Comparison of ENCODE assay signal across 8 cellular contexts in the genomic region with DNA sequence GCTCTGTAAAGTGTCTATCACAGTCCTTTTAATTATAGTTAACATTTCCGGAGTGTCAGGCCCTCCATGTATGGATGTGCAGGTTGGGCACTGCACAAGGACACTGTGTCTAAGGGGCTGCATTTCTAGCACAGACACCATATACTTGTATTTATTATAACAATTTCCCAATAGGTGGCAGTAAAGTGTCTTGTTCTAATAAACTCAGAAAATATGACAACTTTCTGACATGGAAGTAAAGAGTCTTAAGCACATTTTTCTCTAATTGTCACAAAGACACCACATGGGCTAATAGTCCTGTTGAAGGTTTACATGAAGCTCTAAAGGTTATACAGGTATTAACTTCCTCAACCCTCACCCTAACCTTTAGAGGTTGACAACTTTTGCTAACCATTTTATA.
DNase-seq lines count a peak whose midpoint lies in the region; ATAC-seq, FAIRE-seq and TF ChIP-seq lines count a peak whose summit lies in the region.

No MANE protein-coding gene starts in this region.

- FAIRE-seq in GM12878 (lab: Jason Lieb, UNC): peak; percentile 61

- RAD21 ChIA-PET in GM12878 (lab: Charles Lee; ENCODE audit: unreplicated experiment): no interaction called here

- no peaks in the 10 kb centered on the region for H3K36me3 Mint-ChIP-seq in neural crest cell (ENCODE audit: low read depth)

- H3K27ac ChIP-seq in GM12878 (ENCODE audit: control insufficient read depth, insufficient read depth): no peak overlapping the region

- intact Hi-C loops in GM12878 (cut with micrococcal nuclease; ENCODE audit: unreplicated experiment): no loop called here

- POLR2A ChIA-PET in GM12878 (lab: Charles Lee): no interaction called here

- 0% methylated on average over 1 of the region's 1 CpG for WGBS in GM12878 (ENCODE audit: insufficient coverage, insufficient replicate concordance, low lambda C conversion rate, missing lambda C conversion rate)

- SMC1A ChIA-PET in GM12878 (lab: Charles Lee; ENCODE audit: uncharacterized antibody, unreplicated experiment): no interaction called here

- CTCF ChIA-PET in GM12878 (lab: Yijun Ruan, JAX): interaction anchor here (0.8 to 1.4 kb wide), 4 partner anchors 186 to 540 kb away, joined by 3 to 5 read pairs (median 4); no protein-coding TSS in a partner anchor

- H3K79me2 ChIP-seq in GM12878 (ENCODE audit: control insufficient read depth, insufficient read depth, low read length): no peaks in the 10 kb centered on the region

- peaks cover 24% of the 10 kb centered on the region for H3K27me3 Mint-ChIP-seq in neural crest cell (ENCODE audit: low read depth)

- no peak overlapping the region for H3K4me3 ChIP-seq in GM12878

- no peak overlapping the region for H3K9ac ChIP-seq in GM12878 (ENCODE audit: control insufficient read depth, insufficient read depth, low read length)

- no peak overlapping the region for H3K27ac Mint-ChIP-seq in neural crest cell (ENCODE audit: unreplicated experiment)

- no peak overlapping the region for H3K4me3 Mint-ChIP-seq in neural crest cell

- ATAC-seq in GM12878: peak; percentile 61; the same call in 2 of the 3 replicates
- no peak for ATAC-seq in HG03135 (IDR thresholded peaks at IDR 0.05; ENCODE audit: unreplicated experiment)
- ATAC-seq in GM19455 (IDR thresholded peaks at IDR 0.05; ENCODE audit: unreplicated experiment): no peak
- no peak for ATAC-seq in GM21717 (IDR thresholded peaks at IDR 0.05; ENCODE audit: unreplicated experiment)

- peak; percentile 64 for DNase-seq in ELR (ENCODE audit: low read depth)
- peak; percentile 26 for DNase-seq in LoVo (ENCODE audit: low spot score)
- DNase-seq in GM12878 (ENCODE audit: low read depth, low spot score): no peak
- no peak for DNase-seq in neural crest cell (ENCODE audit: low read depth, low spot score)
- DNase-seq in activated CD4-positive, CD25-positive, alpha-beta regulatory T cell (lab: John Stamatoyannopoulos, UW): no peak

- no peak for TF ChIP-seq EP300 in GM12878 (IDR thresholded peaks at IDR 0.05; ENCODE audit: borderline replicate concordance in 1 of 2, control insufficient read depth in 1 of 2, low read depth in 2 of 2, low read length in 2 of 2)

- H3K36me3 ChIP-seq in GM12878 (ENCODE audit: control insufficient read depth in 2 of 2, insufficient read depth in 2 of 2, low read length in 1 of 2): no peaks in the 10 kb centered on the region

- H4K20me1 ChIP-seq in GM12878 (ENCODE audit: control insufficient read depth, insufficient read depth): no peaks in the 10 kb centered on the region; the same call in none of the 2 replicates

- TF ChIP-seq CTCF in GM12878 (IDR thresholded peaks at IDR 0.05 in 2 of 3, conservative IDR thresholded peaks at IDR 0.05 in 1 of 3; ENCODE audit: control insufficient read depth in 2 of 3, extremely low read depth in 1 of 3, insufficient read depth in 1 of 3, low read depth in 3 of 3, low read length in 3 of 3): peak in 1 of 3 experiments; percentile 22; a peak in 2 of 6 replicates
- peak; percentile 54 for TF ChIP-seq CTCF in neural crest cell (conservative IDR thresholded peaks at IDR 0.05)

- TF ChIP-seq POLR2A in GM12878 (IDR thresholded peaks at IDR 0.05; ENCODE audit: low read depth, low read length): no peak

- no peak overlapping the region for H2AFZ ChIP-seq in GM12878 (ENCODE audit: control insufficient read depth, low read depth, low read length)

- H3K4me1 ChIP-seq in GM12878 (ENCODE audit: control insufficient read depth, insufficient read depth, low read length): no peaks in the 10 kb centered on the region

- H3K4me1 Mint-ChIP-seq in neural crest cell: peaks cover 7% of the 10 kb centered on the region

- no TSS peak for BruUV-seq in GM12878 (replicated peaks; lab: Mats Ljungman, UMichigan)

- no peaks in the 10 kb centered on the region for H3K9me3 Mint-ChIP-seq in neural crest cell

- peaks cover 0 to 2% of the 10 kb centered on the region in 2 experiments; a peak in 1 of 4 replicates for H3K27me3 ChIP-seq in GM12878 (replicated peaks in 1 of 2; ENCODE audit: control insufficient read depth in 2 of 2, insufficient read depth in 2 of 2, low read length in 1 of 2)

- 0 out of 2 replicates have a peak, but pooled peaks have one; percentile 11 for TF ChIP-seq RAD21 in GM12878 (IDR thresholded peaks at IDR 0.05; ENCODE audit: insufficient read depth, low read depth, low read length)

- in situ Hi-C loops in GM12878 (cut with MboI): no loop called here

- H3K4me2 ChIP-seq in GM12878 (ENCODE audit: control insufficient read depth, insufficient read depth): no peak overlapping the region

- no peaks in the 10 kb centered on the region for H3K9me3 ChIP-seq in GM12878 (replicated peaks; ENCODE audit: control insufficient read depth, insufficient read depth, low read length)

TF ChIP-seq in GM12878, 131 proteins besides CTCF, POLR2A, EP300 and RAD21:
- TF ChIP-seq, protein P1, sequence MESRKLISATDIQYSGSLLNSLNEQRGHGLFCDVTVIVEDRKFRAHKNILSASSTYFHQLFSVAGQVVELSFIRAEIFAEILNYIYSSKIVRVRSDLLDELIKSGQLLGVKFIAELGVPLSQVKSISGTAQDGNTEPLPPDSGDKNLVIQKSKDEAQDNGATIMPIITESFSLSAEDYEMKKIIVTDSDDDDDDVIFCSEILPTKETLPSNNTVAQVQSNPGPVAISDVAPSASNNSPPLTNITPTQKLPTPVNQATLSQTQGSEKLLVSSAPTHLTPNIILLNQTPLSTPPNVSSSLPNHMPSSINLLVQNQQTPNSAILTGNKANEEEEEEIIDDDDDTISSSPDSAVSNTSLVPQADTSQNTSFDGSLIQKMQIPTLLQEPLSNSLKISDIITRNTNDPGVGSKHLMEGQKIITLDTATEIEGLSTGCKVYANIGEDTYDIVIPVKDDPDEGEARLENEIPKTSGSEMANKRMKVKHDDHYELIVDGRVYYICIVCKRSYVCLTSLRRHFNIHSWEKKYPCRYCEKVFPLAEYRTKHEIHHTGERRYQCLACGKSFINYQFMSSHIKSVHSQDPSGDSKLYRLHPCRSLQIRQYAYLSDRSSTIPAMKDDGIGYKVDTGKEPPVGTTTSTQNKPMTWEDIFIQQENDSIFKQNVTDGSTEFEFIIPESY (IDR thresholded peaks at IDR 0.05): no peak

Comparison
In these comparisons a context has a peak if more than half of its experiments do, and no peak if none do; other contexts are left out.
1. DNase-seq: peak in ELR (single experiment) and LoVo (single experiment); none in GM12878 (single experiment), neural crest cell (single experiment) and activated CD4-positive, CD25-positive, alpha-beta regulatory T cell (0 of 4).